Comparison of ENCODE assay signal across 1 cellular context in genomic region chr7:134991469-134992339, GRCh38.
TF ChIP-seq lines count a peak whose summit lies in the region.

No MANE protein-coding gene starts in this region.

TF ChIP-seq in K562, 482 proteins besides CTCF, POLR2A, EP300 and RAD21 (continued from another document):
- TF ChIP-seq BRF2 (IDR thresholded peaks at IDR 0.05; ENCODE audit: borderline replicate concordance, insufficient read depth, insufficient read length) (no peak), FOXA3 (CRISPR knock-in tag; conservative IDR thresholded peaks at IDR 0.05 in 1 of 2, IDR thresholded peaks at IDR 0.05 in 1 of 2) (0 out of 4 replicates have a peak, but pooled peaks of 1 of the 2 experiments have one; percentile 21), ZKSCAN1 (IDR thresholded peaks at IDR 0.05; ENCODE audit: low read depth, low read length) (peak; percentile 81; the same call in 1 of the 2 replicates)
TF ChIP-seq in K562: peak in this region for 3.
